Comparison of ENCODE assay signal across 22 cellular contexts in genomic region chr10:57968328-57969016, GRCh38.
"Had no signal": no experiment of that assay in that cellular context is flagged by ENCODE, and none has a peak within 500 bp of the region (broad histone marks: within the 10 kb centered on the region; RNA-seq: fewer than 3 reads in every experiment).

No MANE protein-coding gene starts in this region.

- H3K36me3 ChIP-seq: left ventricle myocardium inferior, right lobe of liver, tibial nerve had no signal

- H3K9me3 ChIP-seq: psoas muscle, right lobe of liver, testis, tibial nerve had no signal

- H3K27ac ChIP-seq: coronary artery, foreskin keratinocyte, left ventricle myocardium inferior, psoas muscle, right lobe of liver, testis, tibial nerve had no signal

- H3K27me3 ChIP-seq: foreskin keratinocyte, right lobe of liver, testis, tibial nerve had no signal

- H3K9me3 Mint-ChIP-seq: stimulated activated naive CD8-positive, alpha-beta T cell treated with anti-CD3 and anti-CD28 coated beads, Interleukin-15, amount 100 ng/mL, for 72 hours had no signal

- H3K4me3 ChIP-seq: coronary artery, left ventricle myocardium inferior, lung, psoas muscle, right lobe of liver, testis, tibial nerve had no signal

- H3K36me3 Mint-ChIP-seq: natural killer cell treated with Interleukin-12 subunit alpha and Interleukin-12 subunit beta and Interleukin-15 and Interleukin-18, amount 100 ng/mL, for 72 hours; stimulated activated naive B cell treated with anti-CD40 and anti-IgM and Interleukin-4, amounts not matched to agents 10 μg/mL and 1 μg/mL and 100 μg/mL, for 72 hours had no signal

- H3K4me1 Mint-ChIP-seq: stimulated activated naive B cell treated with anti-CD40 and anti-IgM and Interleukin-4, amounts not matched to agents 10 μg/mL and 1 μg/mL and 100 μg/mL, for 72 hours; stimulated activated naive CD8-positive, alpha-beta T cell treated with anti-CD3 and anti-CD28 coated beads, Interleukin-15, amount 100 ng/mL, for 72 hours had no signal

- H3K27me3 Mint-ChIP-seq: natural killer cell treated with Interleukin-12 subunit alpha and Interleukin-12 subunit beta and Interleukin-15 and Interleukin-18, amount 100 ng/mL, for 72 hours; stimulated activated naive B cell treated with anti-CD40 and anti-IgM and Interleukin-4, amounts not matched to agents 10 μg/mL and 1 μg/mL and 100 μg/mL, for 72 hours; stimulated activated naive CD8-positive, alpha-beta T cell treated with anti-CD3 and anti-CD28 coated beads, Interleukin-15, amount 100 ng/mL, for 72 hours had no signal

- ATAC-seq: foreskin keratinocyte; natural killer cell treated with Interleukin-12 subunit alpha and Interleukin-12 subunit beta and Interleukin-15 and Interleukin-18, amount 100 ng/mL, for 72 hours; psoas muscle; stimulated activated naive B cell treated with anti-CD40 and anti-IgM and Interleukin-4, amounts not matched to agents 10 μg/mL and 1 μg/mL and 100 μg/mL, for 72 hours; stimulated activated naive CD8-positive, alpha-beta T cell treated with anti-CD3 and anti-CD28 coated beads, Interleukin-15, amount 100 ng/mL, for 72 hours had no signal

- DNase-seq: central memory CD4-positive, alpha-beta T cell; effector memory CD4-positive, alpha-beta T cell; erythroblast; foreskin keratinocyte; head of caudate nucleus; hippocampal formation; left ventricle myocardium inferior; mesenchymal stem cell; midbrain; occipital lobe; psoas muscle; retina; right lobe of liver; stimulated activated CD4-positive, alpha-beta T cell treated with anti-CD3 and anti-CD28 coated beads, Interleukin-4, amount 100 ng/mL, for 1 hour; stimulated activated CD8-positive, alpha-beta memory T cell treated with anti-CD3 and anti-CD28 coated beads, Interleukin-4, amount 100 ng/mL, for 48 hours; stimulated activated naive B cell treated with anti-CD40 and anti-IgM and Interleukin-4, amounts not matched to agents 10 μg/mL and 1 μg/mL and 100 μg/mL, for 72 hours; stimulated activated naive CD8-positive, alpha-beta T cell treated with anti-CD3 and anti-CD28 coated beads, Interleukin-15, amount 100 ng/mL, for 72 hours; testis had no signal

- H3K4me3 Mint-ChIP-seq: natural killer cell treated with Interleukin-12 subunit alpha and Interleukin-12 subunit beta and Interleukin-15 and Interleukin-18, amount 100 ng/mL, for 72 hours; stimulated activated naive B cell treated with anti-CD40 and anti-IgM and Interleukin-4, amounts not matched to agents 10 μg/mL and 1 μg/mL and 100 μg/mL, for 72 hours; stimulated activated naive CD8-positive, alpha-beta T cell treated with anti-CD3 and anti-CD28 coated beads, Interleukin-15, amount 100 ng/mL, for 72 hours had no signal

- H3K27ac Mint-ChIP-seq: natural killer cell treated with Interleukin-12 subunit alpha and Interleukin-12 subunit beta and Interleukin-15 and Interleukin-18, amount 100 ng/mL, for 72 hours; stimulated activated naive B cell treated with anti-CD40 and anti-IgM and Interleukin-4, amounts not matched to agents 10 μg/mL and 1 μg/mL and 100 μg/mL, for 72 hours; stimulated activated naive CD8-positive, alpha-beta T cell treated with anti-CD3 and anti-CD28 coated beads, Interleukin-15, amount 100 ng/mL, for 72 hours had no signal

- H3K4me1 ChIP-seq: foreskin keratinocyte, psoas muscle, right lobe of liver, testis, tibial nerve had no signal
